Comparison of ENCODE assay signal across 10 cellular contexts in genomic region chr12:21607701-21608100, GRCh38. TPM values are rescaled to one million over a fixed set of nuclear protein-coding genes. Genes with fewer than 3 reads are reported as not detected.
DNase-seq lines count a peak whose midpoint lies in the region; ATAC-seq, FAIRE-seq and TF ChIP-seq lines count a peak whose summit lies in the region.
"Had no signal": no experiment of that assay in that cellular context is flagged by ENCODE, and none has a peak within 500 bp of the region (broad histone marks: within the 10 kb centered on the region; RNA-seq: fewer than 3 reads in every experiment).

No MANE protein-coding gene starts in this region.

- H3K27ac Mint-ChIP-seq in immature natural killer cell = no peak overlapping the region

- H3K4me2 ChIP-seq in A549 = no peak overlapping the region

- peak; percentile 74 to 87 for TF ChIP-seq RAD21 in A549 (conservative IDR thresholded peaks at IDR 0.05 in 1 of 2, IDR thresholded peaks at IDR 0.05 in 1 of 2)

- POLR2A ChIA-PET in A549 (lab: Yijun Ruan, JAX) = no interaction called here

- FAIRE-seq in A549 (lab: Jason Lieb, UNC) = no peak
- FAIRE-seq: RCC 7860 had no signal

- 20% methylated on average over 2 of the region's 2 CpGs for WGBS in A549 (ENCODE audit: missing lambda C conversion rate)

- H3K36me3 Mint-ChIP-seq in activated T-cell treated with anti-CD3 and anti-CD28 coated beads, Interleukin-2, amount 50 U/mL, for 4 hours (ENCODE audit: insufficient read depth) = no peaks in the 10 kb centered on the region
- H3K36me3 Mint-ChIP-seq in immature natural killer cell = no peaks in the 10 kb centered on the region

- no peaks in the 10 kb centered on the region for H3K9me3 ChIP-seq in A549
- no peaks in the 10 kb centered on the region for H3K9me3 ChIP-seq in adipocyte (ENCODE audit: control insufficient read depth, low read length)
- H3K9me3 ChIP-seq: neutrophil had no signal

- CTCF ChIA-PET in A549 (lab: Yijun Ruan, JAX) = interaction anchor here (0.6 to 4.9 kb wide), 5 partner anchors 18 to 85 kb away, joined by 3 to 45 read pairs (median 3); no protein-coding TSS in a partner anchor

- no peak for TF ChIP-seq EP300 in A549 (IDR thresholded peaks at IDR 0.05)

- peak overlapping the region in 1 of 2 experiments; percentile 18; a peak in 1 of 6 replicates for H3K27ac ChIP-seq in A549
- H3K27ac ChIP-seq: neutrophil had no signal

- H3K4me1 Mint-ChIP-seq in activated T-cell treated with anti-CD3 and anti-CD28 coated beads, Interleukin-2, amount 50 U/mL, for 4 hours (ENCODE audit: low read depth) = peaks cover 2% of the 10 kb centered on the region
- H3K4me1 Mint-ChIP-seq in immature natural killer cell = no peaks in the 10 kb centered on the region

- H3K27me3 ChIP-seq in adipocyte (replicated peaks; ENCODE audit: control insufficient read depth, insufficient read depth, low read length) = peaks cover 17% of the 10 kb centered on the region
- H3K27me3 ChIP-seq: neutrophil had no signal

- TF ChIP-seq CTCF in A549 (IDR thresholded peaks at IDR 0.05) (peak; percentile 75), GM13976 (IDR thresholded peaks at IDR 0.05; ENCODE audit: borderline replicate concordance, control extremely low read depth, extremely low read depth, insufficient read depth, missing control alignments) (peak; percentile 5)

- ATAC-seq in A549 = peak; percentile 68 to 78; a peak in 5 of 6 replicates
- no peak for ATAC-seq in activated T-cell treated with anti-CD3 and anti-CD28 coated beads, Interleukin-2, amount 50 U/mL, for 4 hours

- DNase-seq in A549 (ENCODE audit: low read depth in 1 of 2, low spot score in 1 of 2) = peak in 1 of 2 experiments; percentile 61
- DNase-seq in GM13976 (ENCODE audit: low spot score) = no peak
- peak; percentile 67 for DNase-seq in adipocyte (ENCODE audit: low read depth)
- peak; percentile 35 for DNase-seq in kidney tubule cell (ENCODE audit: low spot score)
- DNase-seq in activated CD8-positive, alpha-beta memory T cell treated with anti-CD3 and anti-CD28 coated beads, Interleukin-2, amount 50 U/mL, for 4 hours = no peak
- DNase-seq in activated T-cell treated with anti-CD3 and anti-CD28 coated beads, Interleukin-2, amount 50 U/mL, for 4 hours = no peak
- DNase-seq in immature natural killer cell = no peak
- no peak for DNase-seq in anterior cingulate cortex (lab: John Stamatoyannopoulos, UW)

- H3K4me1 ChIP-seq in A549 (0 out of 3 replicates have a peak, but pooled peaks cover 3% of the 10 kb centered on the region), adipocyte (ENCODE audit: control insufficient read depth, insufficient read depth, low read length) (peaks cover 10% of the 10 kb centered on the region)

- no peak for TF ChIP-seq POLR2A in A549 (IDR thresholded peaks at IDR 0.05; ENCODE audit: low read length)

- in situ Hi-C loops in GM13976 (cut with MboI; ENCODE audit: low sequenced_read_pairs, unreplicated experiment) = no loop called here

- no peak overlapping the region for H3K9ac ChIP-seq in adipocyte (ENCODE audit: low read length)

- H3K27me3 Mint-ChIP-seq in activated T-cell treated with anti-CD3 and anti-CD28 coated beads, Interleukin-2, amount 50 U/mL, for 4 hours (ENCODE audit: low read depth) = no peaks in the 10 kb centered on the region
- H3K27me3 Mint-ChIP-seq in immature natural killer cell (ENCODE audit: low read depth in 3 of 3) = peaks cover 0 to 2% (median 0%) of the 10 kb centered on the region in 3 donors

- H3K9me3 Mint-ChIP-seq in activated T-cell treated with anti-CD3 and anti-CD28 coated beads, Interleukin-2, amount 50 U/mL, for 4 hours = no peaks in the 10 kb centered on the region
- no peaks in the 10 kb centered on the region for H3K9me3 Mint-ChIP-seq in immature natural killer cell

- H3K4me3 ChIP-seq in A549 (no peak overlapping the region), adipocyte (ENCODE audit: low read length) (no peak overlapping the region)

- no peaks in the 10 kb centered on the region for H3K36me3 ChIP-seq in adipocyte (ENCODE audit: control insufficient read depth, insufficient read depth, low read length, severe bottlenecking)
- H3K36me3 ChIP-seq: neutrophil had no signal

- H3K4me3 Mint-ChIP-seq in activated T-cell treated with anti-CD3 and anti-CD28 coated beads, Interleukin-2, amount 50 U/mL, for 4 hours = no peak overlapping the region
- no peak overlapping the region for H3K4me3 Mint-ChIP-seq in immature natural killer cell

TF ChIP-seq in A549, 52 proteins besides CTCF, POLR2A, EP300 and RAD21:
- TF ChIP-seq SMC3 (IDR thresholded peaks at IDR 0.05) = peak; percentile 82
- TF ChIP-seq E2F6 (IDR thresholded peaks at IDR 0.05; ENCODE audit: borderline replicate concordance, low read depth) = no peak
TF ChIP-seq in A549: peak in this region for 1.

RNA-seq across cellular contexts. Expression of gene GYS2, which starts 3.1 kb away (rescaled TPM):
- 0.19 TPM in 2 replicates for polyA plus RNA-seq in A549 (2011; rRNA removed)
- polyA plus RNA-seq in A549 (2012; cell fraction: cytosol; rRNA removed) = 0.01 TPM in 1 of 2 replicates, not detected in the other
- 0.04 and 0.15 TPM in 2 replicates for polyA plus RNA-seq in A549 (2012; cell fraction: nucleus; rRNA removed)
- polyA plus RNA-seq in A549 (2017; fragmentation: RNase III; extraction: RNeasy Plus Mini Kit Qiagen cat#74134 plus additional on column Dnase treatment) = 0.04 TPM in 1 of 3 replicates, not detected in the others
- not detected in 2 replicates for polyA minus RNA-seq in A549 (2011; rRNA and poly(A)+ RNA removed)
- under 1 TPM in 2 of 3 donors, not detected in 1; 0.08 TPM for total RNA-seq in activated T-cell treated with anti-CD3 and anti-CD28 coated beads, Interleukin-2, amount 50 U/mL, for 4 hours
- not detected for polyA plus RNA-seq in immature natural killer cell

RNA-seq across cellular contexts. Expression of gene LDHB, which starts 49.9 kb away (rescaled TPM):
- polyA plus RNA-seq in A549 (2011; rRNA removed) = 1,881 and 2,260 TPM in 2 replicates
- polyA plus RNA-seq in A549 (2012; cell fraction: cytosol; rRNA removed) = 882 and 1,113 TPM in 2 replicates
- 378 and 581 TPM in 2 replicates for polyA plus RNA-seq in A549 (2012; cell fraction: nucleus; rRNA removed)
- 1,745 to 1,852 TPM (median 1,788 TPM) in 3 replicates for polyA plus RNA-seq in A549 (2017; fragmentation: RNase III; extraction: RNeasy Plus Mini Kit Qiagen cat#74134 plus additional on column Dnase treatment)
- polyA minus RNA-seq in A549 (2011; rRNA and poly(A)+ RNA removed) = 554 and 593 TPM in 2 replicates
- total RNA-seq in activated T-cell treated with anti-CD3 and anti-CD28 coated beads, Interleukin-2, amount 50 U/mL, for 4 hours = 1,000 to 10,000 TPM; 1,514 to 1,661 (median 1,615) TPM
- 100 to 1,000 TPM; 224 to 398 (median 315) TPM for polyA plus RNA-seq in immature natural killer cell

Comparison
In these comparisons a context has a peak if more than half of its experiments do, and no peak if none do; other contexts are left out.
1. ATAC-seq: peak in A549 (2 of 2); none in activated T-cell treated with anti-CD3 and anti-CD28 coated beads, Interleukin-2, amount 50 U/mL, for 4 hours (0 of 2).
2. DNase-seq: peak in adipocyte (single experiment) and kidney tubule cell (single experiment); none in GM13976 (single experiment), activated CD8-positive, alpha-beta memory T cell treated with anti-CD3 and anti-CD28 coated beads, Interleukin-2, amount 50 U/mL, for 4 hours (single experiment), activated T-cell treated with anti-CD3 and anti-CD28 coated beads, Interleukin-2, amount 50 U/mL, for 4 hours (single experiment), immature natural killer cell (0 of 3) and anterior cingulate cortex (0 of 58).